In the genomic region with DNA sequence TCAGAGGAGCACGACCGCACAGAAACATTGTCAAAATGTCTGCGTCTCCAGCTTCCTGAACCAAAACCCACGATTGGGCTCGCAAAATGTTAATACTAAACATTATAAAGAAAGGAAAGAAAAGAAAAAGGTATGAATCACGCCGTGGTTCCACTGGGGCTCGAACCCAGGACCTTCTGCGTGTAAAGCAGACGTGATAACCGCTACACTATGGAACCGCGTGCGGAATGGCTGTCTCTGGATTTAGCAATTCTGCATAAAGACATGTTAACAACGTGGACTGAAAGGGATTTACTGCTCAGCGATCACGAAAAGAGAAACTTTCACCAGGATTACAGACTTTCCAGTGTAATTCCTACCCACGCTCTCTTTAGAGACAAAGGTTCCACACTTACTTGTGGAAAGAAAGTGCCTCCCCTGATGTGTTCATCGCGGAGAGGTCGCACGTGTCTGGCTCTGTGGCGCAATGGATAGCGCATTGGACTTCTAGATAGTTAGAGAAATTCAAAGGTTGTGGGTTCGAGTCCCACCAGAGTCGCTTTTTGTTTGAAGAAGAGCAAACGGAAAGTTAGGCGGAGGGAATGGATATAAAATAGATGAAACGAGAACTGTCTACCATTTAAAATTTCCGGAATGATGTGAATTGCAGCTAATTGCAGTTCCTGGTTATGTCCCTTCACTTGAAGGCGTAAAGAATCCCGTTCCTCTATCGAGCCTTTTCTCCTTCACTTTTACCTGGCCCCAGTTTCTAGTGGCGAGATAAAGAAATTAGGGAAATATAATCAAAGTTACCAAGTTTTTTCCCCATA, we compare ENCODE assay signal across 1 cellular context.
A peak's percentile ranks its signal among the peaks of the same experiment; 100 is the strongest.
TF ChIP-seq lines count a peak whose summit lies in the region.

No MANE protein-coding gene starts in this region.

TF ChIP-seq in K562, 482 proteins besides CTCF, POLR2A, EP300 and RAD21 (continued from another document and continues in another):
- TF ChIP-seq GTF3C2 (IDR thresholded peaks at IDR 0.05; ENCODE audit: borderline replicate concordance, extremely low read depth, insufficient read length) (peak; percentile 94), EHMT2 (IDR thresholded peaks at IDR 0.05) (no peak), NFATC3 (IDR thresholded peaks at IDR 0.05) (no peak), ZNF239 (CRISPR knock-in tag; IDR thresholded peaks at IDR 0.05) (no peak), SIN3A (IDR thresholded peaks at IDR 0.05; ENCODE audit: borderline replicate concordance in 2 of 2, control insufficient read depth in 1 of 2, low read depth in 2 of 2, low read length in 2 of 2) (0 out of 4 replicates have a peak, but pooled peaks of 1 of the 2 experiments have one; percentile 45), SMC3 (conservative IDR thresholded peaks at IDR 0.05; ENCODE audit: insufficient read depth, low read depth, low read length) (no peak), STAT5B (CRISPR knock-in tag; IDR thresholded peaks at IDR 0.05) (no peak), SMAD4 (CRISPR knock-in tag; conservative IDR thresholded peaks at IDR 0.05) (no peak), NFXL1 (CRISPR knock-in tag; IDR thresholded peaks at IDR 0.05) (no peak), HDAC2 (IDR thresholded peaks at IDR 0.05) (peak; percentile 62; the same call in 1 of the 2 replicates), TCF7 (IDR thresholded peaks at IDR 0.05; ENCODE audit: borderline replicate concordance) (no peak; the same call in 1 of the 2 replicates), RBM34 (IDR thresholded peaks at IDR 0.05; ENCODE audit: borderline replicate concordance, insufficient read depth, low read length) (no peak), FOXO4 (CRISPR knock-in tag; IDR thresholded peaks at IDR 0.05) (0 out of 2 replicates have a peak, but pooled peaks have one; percentile 12), SP1 (CRISPR knock-in tag; IDR thresholded peaks at IDR 0.05) (no peak), ESRRA (IDR thresholded peaks at IDR 0.05; ENCODE audit: borderline replicate concordance, low read depth) (no peak), NFE2 (IDR thresholded peaks at IDR 0.05; ENCODE audit: low read depth) (peak; percentile 18; the same call in 1 of the 2 replicates), L3MBTL2 (IDR thresholded peaks at IDR 0.05) (peak; percentile 96), TARDBP (IDR thresholded peaks at IDR 0.05) (peak; percentile 37), NCOA2 (IDR thresholded peaks at IDR 0.05; ENCODE audit: partially characterized antibody in 2 of 2) (no peak), ZNF212 (CRISPR knock-in tag; IDR thresholded peaks at IDR 0.05) (no peak), NR4A1 (CRISPR knock-in tag; IDR thresholded peaks at IDR 0.05) (no peak), NR4A1 (tag; IDR thresholded peaks at IDR 0.05) (peak; percentile 70; the same call in 1 of the 2 replicates), KAT2B (IDR thresholded peaks at IDR 0.05; ENCODE audit: low read depth, low read length) (no peak), FUS (optimal IDR thresholded peaks at IDR 0.05; ENCODE audit: low read depth, low read length) (no peak), KLF10 (CRISPR knock-in tag; IDR thresholded peaks at IDR 0.05) (no peak), POLR3A (IDR thresholded peaks at IDR 0.05; ENCODE audit: borderline replicate concordance, extremely low read depth, insufficient read depth, insufficient read length) (peak; percentile 80), PTTG1 (tag; IDR thresholded peaks at IDR 0.05; ENCODE audit: low read depth) (no peak), PHF8 (IDR thresholded peaks at IDR 0.05; ENCODE audit: borderline replicate concordance, low read length) (peak; percentile 1; the same call in 1 of the 2 replicates), PURB (CRISPR knock-in tag; IDR thresholded peaks at IDR 0.05; ENCODE audit: low read depth) (no peak), ETV6 (IDR thresholded peaks at IDR 0.05; ENCODE audit: borderline replicate concordance in 1 of 2, low read depth in 2 of 2, low read length in 1 of 2) (no peak), ETV6 (CRISPR knock-in tag; IDR thresholded peaks at IDR 0.05; ENCODE audit: borderline replicate concordance) (no peak), FOXM1 (IDR thresholded peaks at IDR 0.05; ENCODE audit: low read depth) (no peak), FOXM1 (CRISPR knock-in tag; IDR thresholded peaks at IDR 0.05; ENCODE audit: low read depth) (no peak), XRCC4 (IDR thresholded peaks at IDR 0.05; ENCODE audit: extremely low read depth, insufficient read depth, insufficient read length) (no peak), ZNF274 (IDR thresholded peaks at IDR 0.05; ENCODE audit: borderline replicate concordance, low read depth, low read length) (no peak), TGIF2 (CRISPR knock-in tag; IDR thresholded peaks at IDR 0.05) (no peak), SIRT6 (IDR thresholded peaks at IDR 0.05; ENCODE audit: low read depth, low read length) (no peak), SRF (CRISPR knock-in tag; IDR thresholded peaks at IDR 0.05) (no peak; a peak in 1 of 4 replicates), ZNF766 (CRISPR knock-in tag; conservative IDR thresholded peaks at IDR 0.05) (peak; percentile 62), EP400 (IDR thresholded peaks at IDR 0.05) (peak; percentile 97), ZNF780A (CRISPR knock-in tag; IDR thresholded peaks at IDR 0.05) (no peak), ZBTB7A (IDR thresholded peaks at IDR 0.05; ENCODE audit: borderline replicate concordance, control insufficient read depth, low read depth, low read length) (no peak), SMAD3 (CRISPR knock-in tag; conservative IDR thresholded peaks at IDR 0.05) (no peak), RUNX1 (IDR thresholded peaks at IDR 0.05; ENCODE audit: low read depth) (0 out of 2 replicates have a peak, but pooled peaks have one; percentile 31), ARID1B (IDR thresholded peaks at IDR 0.05) (no peak), PHB (CRISPR knock-in tag; IDR thresholded peaks at IDR 0.05) (no peak), ZNF253 (CRISPR knock-in tag; conservative IDR thresholded peaks at IDR 0.05) (no peak), HIVEP1 (CRISPR knock-in tag; IDR thresholded peaks at IDR 0.05) (no peak), SMARCE1 (IDR thresholded peaks at IDR 0.05) (no peak), ELF2 (CRISPR knock-in tag; IDR thresholded peaks at IDR 0.05) (no peak)
- TF ChIP-seq, protein P1, sequence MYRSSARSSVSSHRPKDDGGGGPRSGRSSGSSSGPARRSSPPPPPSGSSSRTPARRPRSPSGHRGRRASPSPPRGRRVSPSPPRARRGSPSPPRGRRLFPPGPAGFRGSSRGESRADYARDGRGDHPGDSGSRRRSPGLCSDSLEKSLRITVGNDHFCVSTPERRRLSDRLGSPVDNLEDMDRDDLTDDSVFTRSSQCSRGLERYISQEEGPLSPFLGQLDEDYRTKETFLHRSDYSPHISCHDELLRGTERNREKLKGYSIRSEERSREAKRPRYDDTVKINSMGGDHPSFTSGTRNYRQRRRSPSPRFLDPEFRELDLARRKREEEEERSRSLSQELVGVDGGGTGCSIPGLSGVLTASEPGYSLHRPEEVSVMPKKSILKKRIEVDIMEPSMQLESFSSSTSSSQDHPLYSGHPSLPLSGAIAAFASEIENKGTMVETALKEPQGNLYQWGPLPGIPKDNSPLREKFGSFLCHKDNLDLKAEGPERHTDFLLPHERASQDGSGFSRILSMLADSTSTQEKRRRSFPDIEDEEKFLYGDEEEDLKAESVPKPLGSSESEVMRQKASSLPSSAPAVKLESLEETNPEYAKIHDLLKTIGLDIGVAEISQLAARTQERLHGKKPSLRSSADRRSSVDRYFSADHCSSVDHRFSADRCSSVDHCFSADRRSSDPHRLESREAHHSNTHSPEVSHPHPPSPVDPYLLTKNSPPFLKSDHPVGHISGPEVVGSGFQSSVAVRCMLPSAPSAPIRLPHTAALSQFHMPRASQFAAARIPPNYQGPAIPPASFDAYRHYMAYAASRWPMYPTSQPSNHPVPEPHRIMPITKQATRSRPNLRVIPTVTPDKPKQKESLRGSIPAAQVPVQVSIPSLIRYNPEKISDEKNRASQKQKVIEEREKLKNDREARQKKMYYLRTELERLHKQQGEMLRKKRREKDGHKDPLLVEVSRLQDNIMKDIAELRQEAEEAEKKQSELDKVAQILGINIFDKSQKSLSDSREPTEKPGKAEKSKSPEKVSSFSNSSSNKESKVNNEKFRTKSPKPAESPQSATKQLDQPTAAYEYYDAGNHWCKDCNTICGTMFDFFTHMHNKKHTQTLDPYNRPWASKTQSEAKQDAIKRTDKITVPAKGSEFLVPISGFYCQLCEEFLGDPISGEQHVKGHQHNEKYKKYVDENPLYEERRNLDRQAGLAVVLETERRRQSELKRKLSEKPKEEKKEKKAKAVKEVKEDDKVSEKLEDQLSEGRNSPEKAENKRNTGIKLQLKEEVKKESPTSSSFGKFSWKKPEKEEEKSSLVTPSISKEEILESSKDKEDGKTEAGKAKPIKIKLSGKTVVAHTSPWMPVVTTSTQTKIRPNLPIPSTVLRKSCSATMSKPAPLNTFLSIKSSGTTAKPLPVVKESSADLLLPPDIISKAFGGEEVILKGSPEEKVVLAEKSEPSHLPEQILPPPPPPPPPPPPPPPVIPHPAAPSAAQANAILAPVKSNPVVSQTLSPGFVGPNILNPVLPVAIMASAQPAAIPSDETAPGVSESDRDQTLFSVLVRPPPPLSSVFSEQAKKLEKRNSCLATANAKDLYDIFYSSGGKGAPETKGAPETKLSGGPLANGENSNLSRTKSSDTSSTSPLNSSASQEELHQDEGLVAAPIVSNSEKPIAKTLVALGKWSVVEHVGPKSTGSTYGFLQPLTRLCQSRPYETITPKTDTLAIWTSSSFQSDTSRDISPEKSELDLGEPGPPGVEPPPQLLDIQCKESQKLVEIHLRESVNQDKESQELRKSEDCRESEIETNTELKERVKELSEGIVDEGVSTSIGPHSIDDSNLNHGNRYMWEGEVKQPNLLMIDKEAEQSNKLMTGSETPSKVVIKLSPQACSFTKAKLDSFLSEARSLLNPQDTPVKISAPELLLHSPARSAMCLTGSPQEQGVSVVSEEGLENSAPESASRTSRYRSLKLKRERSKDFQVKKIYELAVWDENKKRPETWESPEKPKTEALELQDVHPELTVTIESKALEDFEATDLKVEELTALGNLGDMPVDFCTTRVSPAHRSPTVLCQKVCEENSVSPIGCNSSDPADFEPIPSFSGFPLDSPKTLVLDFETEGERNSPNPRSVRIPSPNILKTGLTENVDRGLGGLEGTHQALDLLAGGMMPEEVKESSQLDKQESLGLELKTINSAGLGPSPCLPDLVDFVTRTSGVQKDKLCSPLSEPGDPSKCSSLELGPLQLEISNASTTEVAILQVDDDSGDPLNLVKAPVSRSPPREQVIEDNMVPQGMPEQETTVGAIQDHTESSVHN (IDR thresholded peaks at IDR 0.05; ENCODE audit: borderline replicate concordance in 1 of 2, low read depth in 1 of 2) = peak in 1 of 2 experiments; percentile 63; a peak in 1 of 4 replicates
- TF ChIP-seq, protein P2, sequence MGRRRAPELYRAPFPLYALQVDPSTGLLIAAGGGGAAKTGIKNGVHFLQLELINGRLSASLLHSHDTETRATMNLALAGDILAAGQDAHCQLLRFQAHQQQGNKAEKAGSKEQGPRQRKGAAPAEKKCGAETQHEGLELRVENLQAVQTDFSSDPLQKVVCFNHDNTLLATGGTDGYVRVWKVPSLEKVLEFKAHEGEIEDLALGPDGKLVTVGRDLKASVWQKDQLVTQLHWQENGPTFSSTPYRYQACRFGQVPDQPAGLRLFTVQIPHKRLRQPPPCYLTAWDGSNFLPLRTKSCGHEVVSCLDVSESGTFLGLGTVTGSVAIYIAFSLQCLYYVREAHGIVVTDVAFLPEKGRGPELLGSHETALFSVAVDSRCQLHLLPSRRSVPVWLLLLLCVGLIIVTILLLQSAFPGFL (CRISPR knock-in tag; IDR thresholded peaks at IDR 0.05) = 0 out of 2 replicates have a peak, but pooled peaks have one; percentile 16
- TF ChIP-seq, protein P3, sequence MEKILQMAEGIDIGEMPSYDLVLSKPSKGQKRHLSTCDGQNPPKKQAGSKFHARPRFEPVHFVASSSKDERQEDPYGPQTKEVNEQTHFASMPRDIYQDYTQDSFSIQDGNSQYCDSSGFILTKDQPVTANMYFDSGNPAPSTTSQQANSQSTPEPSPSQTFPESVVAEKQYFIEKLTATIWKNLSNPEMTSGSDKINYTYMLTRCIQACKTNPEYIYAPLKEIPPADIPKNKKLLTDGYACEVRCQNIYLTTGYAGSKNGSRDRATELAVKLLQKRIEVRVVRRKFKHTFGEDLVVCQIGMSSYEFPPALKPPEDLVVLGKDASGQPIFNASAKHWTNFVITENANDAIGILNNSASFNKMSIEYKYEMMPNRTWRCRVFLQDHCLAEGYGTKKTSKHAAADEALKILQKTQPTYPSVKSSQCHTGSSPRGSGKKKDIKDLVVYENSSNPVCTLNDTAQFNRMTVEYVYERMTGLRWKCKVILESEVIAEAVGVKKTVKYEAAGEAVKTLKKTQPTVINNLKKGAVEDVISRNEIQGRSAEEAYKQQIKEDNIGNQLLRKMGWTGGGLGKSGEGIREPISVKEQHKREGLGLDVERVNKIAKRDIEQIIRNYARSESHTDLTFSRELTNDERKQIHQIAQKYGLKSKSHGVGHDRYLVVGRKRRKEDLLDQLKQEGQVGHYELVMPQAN (IDR thresholded peaks at IDR 0.05; ENCODE audit: borderline replicate concordance) = peak; percentile 87; the same call in 1 of the 2 replicates
